In genomic region chr10:77909755-77910375, GRCh38 we compare ENCODE assay signal across 1 cellular context.
TF ChIP-seq lines count a peak whose summit lies in the region.

No MANE protein-coding gene starts in this region.

TF ChIP-seq in K562, 482 proteins besides CTCF, POLR2A, EP300 and RAD21 (continued from another document and continues in another):
- TF ChIP-seq GTF2E2 (tag; IDR thresholded peaks at IDR 0.05) (peak; percentile 33; the same call in 1 of the 2 replicates), SUPT5H (IDR thresholded peaks at IDR 0.05) (no peak), MAFF (IDR thresholded peaks at IDR 0.05; ENCODE audit: low read length) (peak; percentile 96), HDAC1 (IDR thresholded peaks at IDR 0.05) (peak in 1 of 2 experiments; percentile 72; a peak in 2 of 4 replicates), ZNF717 (CRISPR knock-in tag; IDR thresholded peaks at IDR 0.05) (no peak), DPF2 (IDR thresholded peaks at IDR 0.05) (peak; percentile 93), ZNF766 (CRISPR knock-in tag; conservative IDR thresholded peaks at IDR 0.05) (peak; percentile 92), ELF4 (CRISPR knock-in tag; IDR thresholded peaks at IDR 0.05) (peak; percentile 46), RNF219 (CRISPR knock-in tag; IDR thresholded peaks at IDR 0.05) (no peak), DNMT1 (IDR thresholded peaks at IDR 0.05) (no peak), HOXB6 (CRISPR knock-in tag; IDR thresholded peaks at IDR 0.05; ENCODE audit: borderline replicate concordance) (peak; percentile 61; the same call in 1 of the 2 replicates), POLR2B (IDR thresholded peaks at IDR 0.05; ENCODE audit: low read depth, partially characterized antibody) (peak; percentile 37), ILK (tag; IDR thresholded peaks at IDR 0.05; ENCODE audit: borderline replicate concordance, low read depth) (no peak), MAZ (CRISPR knock-in tag; conservative IDR thresholded peaks at IDR 0.05 in 1 of 2, IDR thresholded peaks at IDR 0.05 in 1 of 2) (peak; percentile 59), NCOR1 (IDR thresholded peaks at IDR 0.05) (peak; percentile 65), PREB (CRISPR knock-in tag; IDR thresholded peaks at IDR 0.05) (0 out of 2 replicates have a peak, but pooled peaks have one; percentile 34), TAF15 (IDR thresholded peaks at IDR 0.05; ENCODE audit: low read depth, low read length) (no peak), SMAD3 (CRISPR knock-in tag; conservative IDR thresholded peaks at IDR 0.05) (peak; percentile 81), CBFA2T3 (IDR thresholded peaks at IDR 0.05) (peak; percentile 73), KDM1A (IDR thresholded peaks at IDR 0.05) (peak in 1 of 2 experiments; percentile 66; a peak in 2 of 4 replicates), ZNF830 (CRISPR knock-in tag; IDR thresholded peaks at IDR 0.05) (no peak), NBN (IDR thresholded peaks at IDR 0.05; ENCODE audit: low read depth) (peak; percentile 66; the same call in 1 of the 2 replicates), TEAD2 (tag; IDR thresholded peaks at IDR 0.05) (peak; percentile 72; the same call in 1 of the 2 replicates), MTA2 (IDR thresholded peaks at IDR 0.05; ENCODE audit: low read depth) (peak; percentile 21; the same call in 1 of the 2 replicates), RBM39 (optimal IDR thresholded peaks at IDR 0.05; ENCODE audit: low read depth, low read length) (no peak), JUN (IDR thresholded peaks at IDR 0.05; ENCODE audit: borderline replicate concordance, low read depth, low read length) (peak; percentile 61; the same call in 1 of the 2 replicates), JUN (CRISPR knock-in tag; IDR thresholded peaks at IDR 0.05; ENCODE audit: borderline replicate concordance) (no peak), CREB1 (IDR thresholded peaks at IDR 0.05) (peak; percentile 20; the same call in 1 of the 2 replicates), CREB1 (CRISPR knock-in tag; IDR thresholded peaks at IDR 0.05) (0 out of 2 replicates have a peak, but pooled peaks have one; percentile 16), C11orf30 (IDR thresholded peaks at IDR 0.05; ENCODE audit: low read depth) (peak; percentile 98), FOSL1 (tag; conservative IDR thresholded peaks at IDR 0.05) (peak; percentile 89), ZNF24 (IDR thresholded peaks at IDR 0.05) (no peak), ZBTB8A (IDR thresholded peaks at IDR 0.05; ENCODE audit: partially characterized antibody) (no peak), DACH1 (IDR thresholded peaks at IDR 0.05; ENCODE audit: partially characterized antibody) (no peak), RBM15 (IDR thresholded peaks at IDR 0.05; ENCODE audit: insufficient read depth, low read length) (no peak), PML (IDR thresholded peaks at IDR 0.05; ENCODE audit: low read length) (0 out of 2 replicates have a peak, but pooled peaks have one; percentile 44), RCOR1 (IDR thresholded peaks at IDR 0.05; ENCODE audit: borderline replicate concordance in 1 of 2, low read depth in 2 of 2, low read length in 2 of 2) (peak in 1 of 2 experiments; percentile 95; a peak in 3 of 4 replicates), NRF1 (conservative IDR thresholded peaks at IDR 0.05 in 1 of 2, IDR thresholded peaks at IDR 0.05 in 1 of 2) (peak in 1 of 2 experiments; percentile 17; a peak in 1 of 4 replicates), SETDB1 (IDR thresholded peaks at IDR 0.05; ENCODE audit: low read length) (no peak), RBM22 (IDR thresholded peaks at IDR 0.05; ENCODE audit: low read depth, low read length, poor library complexity, severe bottlenecking) (no peak), ZNF740 (CRISPR knock-in tag; IDR thresholded peaks at IDR 0.05) (no peak), ZNF740 (tag; IDR thresholded peaks at IDR 0.05) (peak in 1 of 2 experiments; percentile 73; a peak in 2 of 4 replicates)
- TF ChIP-seq, protein P1, sequence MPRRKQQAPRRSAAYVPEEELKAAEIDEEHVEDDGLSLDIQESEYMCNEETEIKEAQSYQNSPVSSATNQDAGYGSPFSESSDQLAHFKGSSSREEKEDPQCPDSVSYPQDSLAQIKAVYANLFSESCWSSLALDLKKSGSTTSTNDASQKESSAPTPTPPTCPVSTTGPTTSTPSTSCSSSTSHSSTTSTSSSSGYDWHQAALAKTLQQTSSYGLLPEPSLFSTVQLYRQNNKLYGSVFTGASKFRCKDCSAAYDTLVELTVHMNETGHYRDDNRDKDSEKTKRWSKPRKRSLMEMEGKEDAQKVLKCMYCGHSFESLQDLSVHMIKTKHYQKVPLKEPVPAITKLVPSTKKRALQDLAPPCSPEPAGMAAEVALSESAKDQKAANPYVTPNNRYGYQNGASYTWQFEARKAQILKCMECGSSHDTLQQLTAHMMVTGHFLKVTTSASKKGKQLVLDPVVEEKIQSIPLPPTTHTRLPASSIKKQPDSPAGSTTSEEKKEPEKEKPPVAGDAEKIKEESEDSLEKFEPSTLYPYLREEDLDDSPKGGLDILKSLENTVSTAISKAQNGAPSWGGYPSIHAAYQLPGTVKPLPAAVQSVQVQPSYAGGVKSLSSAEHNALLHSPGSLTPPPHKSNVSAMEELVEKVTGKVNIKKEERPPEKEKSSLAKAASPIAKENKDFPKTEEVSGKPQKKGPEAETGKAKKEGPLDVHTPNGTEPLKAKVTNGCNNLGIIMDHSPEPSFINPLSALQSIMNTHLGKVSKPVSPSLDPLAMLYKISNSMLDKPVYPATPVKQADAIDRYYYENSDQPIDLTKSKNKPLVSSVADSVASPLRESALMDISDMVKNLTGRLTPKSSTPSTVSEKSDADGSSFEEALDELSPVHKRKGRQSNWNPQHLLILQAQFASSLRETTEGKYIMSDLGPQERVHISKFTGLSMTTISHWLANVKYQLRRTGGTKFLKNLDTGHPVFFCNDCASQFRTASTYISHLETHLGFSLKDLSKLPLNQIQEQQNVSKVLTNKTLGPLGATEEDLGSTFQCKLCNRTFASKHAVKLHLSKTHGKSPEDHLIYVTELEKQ (CRISPR knock-in tag; IDR thresholded peaks at IDR 0.05): peak; percentile 8; the same call in 1 of the 2 replicates
- TF ChIP-seq, protein P2, sequence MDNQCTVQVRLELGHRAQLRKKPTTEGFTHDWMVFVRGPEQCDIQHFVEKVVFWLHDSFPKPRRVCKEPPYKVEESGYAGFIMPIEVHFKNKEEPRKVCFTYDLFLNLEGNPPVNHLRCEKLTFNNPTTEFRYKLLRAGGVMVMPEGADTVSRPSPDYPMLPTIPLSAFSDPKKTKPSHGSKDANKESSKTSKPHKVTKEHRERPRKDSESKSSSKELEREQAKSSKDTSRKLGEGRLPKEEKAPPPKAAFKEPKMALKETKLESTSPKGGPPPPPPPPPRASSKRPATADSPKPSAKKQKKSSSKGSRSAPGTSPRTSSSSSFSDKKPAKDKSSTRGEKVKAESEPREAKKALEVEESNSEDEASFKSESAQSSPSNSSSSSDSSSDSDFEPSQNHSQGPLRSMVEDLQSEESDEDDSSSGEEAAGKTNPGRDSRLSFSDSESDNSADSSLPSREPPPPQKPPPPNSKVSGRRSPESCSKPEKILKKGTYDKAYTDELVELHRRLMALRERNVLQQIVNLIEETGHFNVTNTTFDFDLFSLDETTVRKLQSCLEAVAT (IDR thresholded peaks at IDR 0.05): 0 out of 4 replicates have a peak, but pooled peaks of 1 of the 2 experiments have one; percentile 11
- TF ChIP-seq, protein P3, sequence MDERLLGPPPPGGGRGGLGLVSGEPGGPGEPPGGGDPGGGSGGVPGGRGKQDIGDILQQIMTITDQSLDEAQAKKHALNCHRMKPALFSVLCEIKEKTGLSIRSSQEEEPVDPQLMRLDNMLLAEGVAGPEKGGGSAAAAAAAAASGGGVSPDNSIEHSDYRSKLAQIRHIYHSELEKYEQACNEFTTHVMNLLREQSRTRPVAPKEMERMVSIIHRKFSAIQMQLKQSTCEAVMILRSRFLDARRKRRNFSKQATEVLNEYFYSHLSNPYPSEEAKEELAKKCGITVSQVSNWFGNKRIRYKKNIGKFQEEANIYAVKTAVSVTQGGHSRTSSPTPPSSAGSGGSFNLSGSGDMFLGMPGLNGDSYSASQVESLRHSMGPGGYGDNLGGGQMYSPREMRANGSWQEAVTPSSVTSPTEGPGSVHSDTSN (CRISPR knock-in tag; IDR thresholded peaks at IDR 0.05; ENCODE audit: low read depth): no peak
- TF ChIP-seq, protein P3 (tag; conservative IDR thresholded peaks at IDR 0.05; ENCODE audit: low read depth): peak; percentile 28; the same call in 1 of the 2 replicates
- TF ChIP-seq, protein P4, sequence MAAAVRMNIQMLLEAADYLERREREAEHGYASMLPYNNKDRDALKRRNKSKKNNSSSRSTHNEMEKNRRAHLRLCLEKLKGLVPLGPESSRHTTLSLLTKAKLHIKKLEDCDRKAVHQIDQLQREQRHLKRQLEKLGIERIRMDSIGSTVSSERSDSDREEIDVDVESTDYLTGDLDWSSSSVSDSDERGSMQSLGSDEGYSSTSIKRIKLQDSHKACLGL (CRISPR knock-in tag; IDR thresholded peaks at IDR 0.05; ENCODE audit: borderline replicate concordance, poor library complexity, severe bottlenecking): no peak
- TF ChIP-seq, protein P5, sequence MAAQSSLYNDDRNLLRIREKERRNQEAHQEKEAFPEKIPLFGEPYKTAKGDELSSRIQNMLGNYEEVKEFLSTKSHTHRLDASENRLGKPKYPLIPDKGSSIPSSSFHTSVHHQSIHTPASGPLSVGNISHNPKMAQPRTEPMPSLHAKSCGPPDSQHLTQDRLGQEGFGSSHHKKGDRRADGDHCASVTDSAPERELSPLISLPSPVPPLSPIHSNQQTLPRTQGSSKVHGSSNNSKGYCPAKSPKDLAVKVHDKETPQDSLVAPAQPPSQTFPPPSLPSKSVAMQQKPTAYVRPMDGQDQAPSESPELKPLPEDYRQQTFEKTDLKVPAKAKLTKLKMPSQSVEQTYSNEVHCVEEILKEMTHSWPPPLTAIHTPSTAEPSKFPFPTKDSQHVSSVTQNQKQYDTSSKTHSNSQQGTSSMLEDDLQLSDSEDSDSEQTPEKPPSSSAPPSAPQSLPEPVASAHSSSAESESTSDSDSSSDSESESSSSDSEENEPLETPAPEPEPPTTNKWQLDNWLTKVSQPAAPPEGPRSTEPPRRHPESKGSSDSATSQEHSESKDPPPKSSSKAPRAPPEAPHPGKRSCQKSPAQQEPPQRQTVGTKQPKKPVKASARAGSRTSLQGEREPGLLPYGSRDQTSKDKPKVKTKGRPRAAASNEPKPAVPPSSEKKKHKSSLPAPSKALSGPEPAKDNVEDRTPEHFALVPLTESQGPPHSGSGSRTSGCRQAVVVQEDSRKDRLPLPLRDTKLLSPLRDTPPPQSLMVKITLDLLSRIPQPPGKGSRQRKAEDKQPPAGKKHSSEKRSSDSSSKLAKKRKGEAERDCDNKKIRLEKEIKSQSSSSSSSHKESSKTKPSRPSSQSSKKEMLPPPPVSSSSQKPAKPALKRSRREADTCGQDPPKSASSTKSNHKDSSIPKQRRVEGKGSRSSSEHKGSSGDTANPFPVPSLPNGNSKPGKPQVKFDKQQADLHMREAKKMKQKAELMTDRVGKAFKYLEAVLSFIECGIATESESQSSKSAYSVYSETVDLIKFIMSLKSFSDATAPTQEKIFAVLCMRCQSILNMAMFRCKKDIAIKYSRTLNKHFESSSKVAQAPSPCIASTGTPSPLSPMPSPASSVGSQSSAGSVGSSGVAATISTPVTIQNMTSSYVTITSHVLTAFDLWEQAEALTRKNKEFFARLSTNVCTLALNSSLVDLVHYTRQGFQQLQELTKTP (IDR thresholded peaks at IDR 0.05; ENCODE audit: low read depth in 1 of 2, partially characterized antibody in 2 of 2): peak; percentile 42 to 71
- TF ChIP-seq, protein P6, sequence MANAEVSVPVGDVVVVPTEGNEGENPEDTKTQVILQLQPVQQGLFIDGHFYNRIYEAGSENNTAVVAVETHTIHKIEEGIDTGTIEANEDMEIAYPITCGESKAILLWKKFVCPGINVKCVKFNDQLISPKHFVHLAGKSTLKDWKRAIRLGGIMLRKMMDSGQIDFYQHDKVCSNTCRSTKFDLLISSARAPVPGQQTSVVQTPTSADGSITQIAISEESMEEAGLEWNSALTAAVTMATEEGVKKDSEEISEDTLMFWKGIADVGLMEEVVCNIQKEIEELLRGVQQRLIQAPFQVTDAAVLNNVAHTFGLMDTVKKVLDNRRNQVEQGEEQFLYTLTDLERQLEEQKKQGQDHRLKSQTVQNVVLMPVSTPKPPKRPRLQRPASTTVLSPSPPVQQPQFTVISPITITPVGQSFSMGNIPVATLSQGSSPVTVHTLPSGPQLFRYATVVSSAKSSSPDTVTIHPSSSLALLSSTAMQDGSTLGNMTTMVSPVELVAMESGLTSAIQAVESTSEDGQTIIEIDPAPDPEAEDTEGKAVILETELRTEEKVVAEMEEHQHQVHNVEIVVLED (CRISPR knock-in tag; IDR thresholded peaks at IDR 0.05): 0 out of 2 replicates have a peak, but pooled peaks have one; percentile 17
